In the genomic region with DNA sequence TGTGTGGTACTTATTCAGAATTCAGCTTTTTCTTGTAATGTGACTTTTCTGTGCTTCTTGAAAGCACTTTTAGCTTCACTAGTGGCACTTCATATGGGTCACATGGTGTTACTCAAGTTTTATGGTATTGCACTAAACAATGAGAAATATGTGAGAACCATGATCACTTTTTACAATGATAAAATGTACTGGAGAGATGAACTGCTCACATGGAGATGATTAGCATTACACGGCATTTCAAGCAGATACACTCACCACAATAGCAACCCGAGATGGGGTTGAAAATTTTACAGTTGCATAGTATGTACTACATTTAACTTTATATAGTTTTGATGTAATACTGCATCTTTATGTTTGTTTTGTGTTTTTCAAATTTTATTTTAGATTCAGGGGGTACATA, we compare ENCODE assay signal across 1 cellular context.
TF ChIP-seq lines count a peak whose summit lies in the region.

No MANE protein-coding gene starts in this region.

TF ChIP-seq in SK-N-SH, 30 proteins besides CTCF, POLR2A, EP300 and RAD21 (continued from another document):
- TF ChIP-seq, protein P1, sequence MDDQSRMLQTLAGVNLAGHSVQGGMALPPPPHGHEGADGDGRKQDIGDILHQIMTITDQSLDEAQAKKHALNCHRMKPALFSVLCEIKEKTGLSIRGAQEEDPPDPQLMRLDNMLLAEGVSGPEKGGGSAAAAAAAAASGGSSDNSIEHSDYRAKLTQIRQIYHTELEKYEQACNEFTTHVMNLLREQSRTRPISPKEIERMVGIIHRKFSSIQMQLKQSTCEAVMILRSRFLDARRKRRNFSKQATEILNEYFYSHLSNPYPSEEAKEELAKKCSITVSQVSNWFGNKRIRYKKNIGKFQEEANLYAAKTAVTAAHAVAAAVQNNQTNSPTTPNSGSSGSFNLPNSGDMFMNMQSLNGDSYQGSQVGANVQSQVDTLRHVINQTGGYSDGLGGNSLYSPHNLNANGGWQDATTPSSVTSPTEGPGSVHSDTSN (IDR thresholded peaks at IDR 0.05) = no peak
- no peak for TF ChIP-seq JUND (IDR thresholded peaks at IDR 0.05)
- TF ChIP-seq CHD2 (IDR thresholded peaks at IDR 0.05; ENCODE audit: low read length, partially characterized antibody) = no peak
- TF ChIP-seq, protein P2, sequence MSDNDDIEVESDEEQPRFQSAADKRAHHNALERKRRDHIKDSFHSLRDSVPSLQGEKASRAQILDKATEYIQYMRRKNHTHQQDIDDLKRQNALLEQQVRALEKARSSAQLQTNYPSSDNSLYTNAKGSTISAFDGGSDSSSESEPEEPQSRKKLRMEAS (IDR thresholded peaks at IDR 0.05; ENCODE audit: low read depth) = no peak
- TF ChIP-seq MEF2A (IDR thresholded peaks at IDR 0.05; ENCODE audit: borderline replicate concordance, low read depth) = no peak
